Comparison of ENCODE assay signal across 8 cellular contexts in the genomic region with DNA sequence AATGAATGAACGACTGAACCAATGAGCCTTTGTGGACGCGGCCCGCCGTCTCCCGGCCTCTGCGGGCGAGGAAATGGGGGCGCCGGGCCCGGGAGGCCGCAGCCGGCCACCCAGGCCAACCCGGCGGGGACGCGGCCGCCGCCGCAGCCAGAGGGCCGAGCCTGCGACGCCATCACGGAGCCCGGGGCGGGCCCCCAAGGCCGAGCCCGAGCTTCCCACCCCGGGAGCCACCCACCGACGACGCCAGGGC. TPM values are rescaled to one million over a fixed set of nuclear protein-coding genes. Genes with fewer than 3 reads are reported as not detected.
DNase-seq lines count a peak whose midpoint lies in the region; ATAC-seq and TF ChIP-seq lines count a peak whose summit lies in the region.

No MANE protein-coding gene starts in this region.

- ATAC-seq in HG03159 (IDR thresholded peaks at IDR 0.05; ENCODE audit: unreplicated experiment) (peak; percentile 24), natural killer cell (no peak), GM21825 (IDR thresholded peaks at IDR 0.05; ENCODE audit: unreplicated experiment) (no peak), HG03460 (IDR thresholded peaks at IDR 0.05; ENCODE audit: unreplicated experiment) (no peak)

- no peaks in the 10 kb centered on the region for H3K36me3 Mint-ChIP-seq in natural killer cell

- peak overlapping the region; percentile 94 for H3K27ac ChIP-seq in C4-2B

- DNase-seq in cardiac fibroblast (ENCODE audit: low read depth in 2 of 2) (no peak), natural killer cell (no peak), A172 (ENCODE audit: low spot score) (no peak), OCI-M2 (lab: John Stamatoyannopoulos, UW; ENCODE audit: unreplicated experiment) (no peak)

- H3K4me3 Mint-ChIP-seq in natural killer cell, result peak overlapping the region; percentile 96

- peak overlapping the region; percentile 92 to 97 for H3K4me3 ChIP-seq in cardiac fibroblast (replicated peaks in 1 of 2; ENCODE audit: low read depth in 2 of 2, low read length in 2 of 2)

- no peaks in the 10 kb centered on the region for H3K27me3 Mint-ChIP-seq in natural killer cell (ENCODE audit: low read depth in 2 of 2)

- TF ChIP-seq CTCF in C4-2B (conservative IDR thresholded peaks at IDR 0.05), result no peak
- no peak for TF ChIP-seq CTCF in cardiac fibroblast (IDR thresholded peaks at IDR 0.05; ENCODE audit: low read depth, low read length)
- TF ChIP-seq CTCF in natural killer cell (IDR thresholded peaks at IDR 0.05), result no peak

- peak overlapping the region; percentile 92 to 95 for H3K27ac Mint-ChIP-seq in natural killer cell

- intact Hi-C loops in natural killer cell (cut with micrococcal nuclease), result loop anchor here (1.0 kb wide), 1 partner anchor 114 kb away; the partner anchor contains the start of genes COPE and DDX49

- H3K4me1 Mint-ChIP-seq in natural killer cell, result peaks cover 20 to 25% of the 10 kb centered on the region in 2 donors

- H3K9me3 Mint-ChIP-seq in natural killer cell, result no peaks in the 10 kb centered on the region

RNA-seq across cellular contexts. Expression of gene SUGP2, which starts 0.2 kb away (rescaled TPM):
- 100 to 1,000 TPM; 220 to 237 (median 236) TPM for total RNA-seq in natural killer cell
- total RNA-seq in A172 (2014; rRNA removed; shearing (Covaris generic)), result 47.7 and 48.9 TPM in 2 replicates

RNA-seq across cellular contexts. Expression of gene ARMC6, which starts 0.3 kb away (rescaled TPM):
- total RNA-seq in natural killer cell, result 10 to 100 TPM; 19.3 to 21.2 (median 21.0) TPM
- 77.1 and 79.5 TPM in 2 replicates for total RNA-seq in A172 (2014; rRNA removed; shearing (Covaris generic))

RNA-seq across cellular contexts. Expression of gene SLC25A42, which starts 30.7 kb away (rescaled TPM):
- 10 to 100 TPM; 34.6 to 50.3 (median 41.8) TPM for total RNA-seq in natural killer cell
- 4.0 and 5.0 TPM in 2 replicates for total RNA-seq in A172 (2014; rRNA removed; shearing (Covaris generic))
